Comparison of ENCODE assay signal across 1 cellular context in the genomic region with DNA sequence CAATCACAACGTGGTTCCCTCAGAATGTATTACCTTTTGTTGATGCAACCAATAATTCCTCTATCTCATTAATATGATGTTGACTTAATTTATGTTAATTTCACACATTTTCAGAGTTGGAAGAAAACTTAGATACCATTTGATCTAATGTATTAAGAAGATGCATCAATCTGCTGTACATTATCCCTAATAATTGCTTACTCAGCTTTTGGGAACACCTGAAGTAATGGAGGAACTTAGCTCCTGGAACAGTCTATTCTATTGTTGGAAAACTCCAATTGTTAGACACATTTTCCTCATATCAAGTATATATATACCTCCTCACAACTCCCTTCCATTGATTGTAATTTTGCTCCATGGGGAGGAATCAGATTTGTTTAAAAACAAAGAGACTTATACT.
TF ChIP-seq lines count a peak whose summit lies in the region.

No MANE protein-coding gene starts in this region.

TF ChIP-seq in HepG2, 621 proteins besides CTCF, POLR2A, EP300 and RAD21 (continued from another document):
- TF ChIP-seq, protein P1, sequence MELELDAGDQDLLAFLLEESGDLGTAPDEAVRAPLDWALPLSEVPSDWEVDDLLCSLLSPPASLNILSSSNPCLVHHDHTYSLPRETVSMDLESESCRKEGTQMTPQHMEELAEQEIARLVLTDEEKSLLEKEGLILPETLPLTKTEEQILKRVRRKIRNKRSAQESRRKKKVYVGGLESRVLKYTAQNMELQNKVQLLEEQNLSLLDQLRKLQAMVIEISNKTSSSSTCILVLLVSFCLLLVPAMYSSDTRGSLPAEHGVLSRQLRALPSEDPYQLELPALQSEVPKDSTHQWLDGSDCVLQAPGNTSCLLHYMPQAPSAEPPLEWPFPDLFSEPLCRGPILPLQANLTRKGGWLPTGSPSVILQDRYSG (CRISPR knock-in tag; IDR thresholded peaks at IDR 0.05) = no peak
- no peak for TF ChIP-seq ZNF331 (CRISPR knock-in tag; IDR thresholded peaks at IDR 0.05)
